Comparison of ENCODE assay signal across 1 cellular context in genomic region chr7:32936686-32937085, GRCh38.
TF ChIP-seq lines count a peak whose summit lies in the region.

No MANE protein-coding gene starts in this region.

TF ChIP-seq in HepG2, 621 proteins besides CTCF, POLR2A, EP300 and RAD21:
- TF ChIP-seq SCMH1 (CRISPR knock-in tag; IDR thresholded peaks at IDR 0.05; ENCODE audit: borderline replicate concordance), result no peak
- TF ChIP-seq PRMT3 (CRISPR knock-in tag; IDR thresholded peaks at IDR 0.05; ENCODE audit: borderline replicate concordance, low read depth), result no peak
- no peak for TF ChIP-seq ZNF136 (CRISPR knock-in tag; IDR thresholded peaks at IDR 0.05; ENCODE audit: low read depth)
- no peak for TF ChIP-seq MIER3 (CRISPR knock-in tag; IDR thresholded peaks at IDR 0.05; ENCODE audit: borderline replicate concordance)
- no peak for TF ChIP-seq HOXD1 (CRISPR knock-in tag; IDR thresholded peaks at IDR 0.05)
- no peak for TF ChIP-seq PATZ1 (CRISPR knock-in tag; IDR thresholded peaks at IDR 0.05)
